In genomic region chr12:78864483-78865296, GRCh38 we compare ENCODE assay signal across 8 cellular contexts. TPM values are rescaled to one million over a fixed set of nuclear protein-coding genes. Genes with fewer than 3 reads are reported as not detected.
DNase-seq lines count a peak whose midpoint lies in the region; ATAC-seq and TF ChIP-seq lines count a peak whose summit lies in the region.

Gene SYT1, plus strand, starts transcription at chr12:78864774.

- no peaks in the 10 kb centered on the region for H3K9me3 Mint-ChIP-seq in neural progenitor cell

- peak within 1 kb of the TSS; percentile 18 for H3K27ac ChIP-seq in neural progenitor cell

- H3K4me1 Mint-ChIP-seq in neural progenitor cell: peaks cover 8% of the 10 kb centered on the region

- H3K4me3 ChIP-seq in foreskin fibroblast (ENCODE audit: low read depth in 1 of 2, low read length in 2 of 2) (peak within 1 kb of the TSS; percentile 79 to 80), neural progenitor cell (peak within 1 kb of the TSS; percentile 94)

- H3K4me1 ChIP-seq in neural progenitor cell: peaks cover 30% of the 10 kb centered on the region

- peak within 1 kb of the TSS; percentile 50 for H3K27ac Mint-ChIP-seq in neural progenitor cell

- no peaks in the 10 kb centered on the region for H3K36me3 Mint-ChIP-seq in neural progenitor cell

- TF ChIP-seq CTCF in foreskin fibroblast (IDR thresholded peaks at IDR 0.05; ENCODE audit: low read depth, low read length) (no peak), neural progenitor cell (IDR thresholded peaks at IDR 0.05) (no peak)

- H3K36me3 ChIP-seq in neural progenitor cell: no peaks in the 10 kb centered on the region

- no peaks in the 10 kb centered on the region for H3K9me3 ChIP-seq in neural progenitor cell (ENCODE audit: low read depth)

- peaks cover 20% of the 10 kb centered on the region for H4K20me1 ChIP-seq in neural progenitor cell (ENCODE audit: low read depth)

- peak within 1 kb of the TSS; percentile 90 for H3K4me2 ChIP-seq in neural progenitor cell

- no peak for TF ChIP-seq POLR2A in erythroblast (IDR thresholded peaks at IDR 0.05; ENCODE audit: low read length)

- H3K27me3 ChIP-seq in neural progenitor cell: no peaks in the 10 kb centered on the region

- peaks cover 7% of the 10 kb centered on the region for H3K27me3 Mint-ChIP-seq in neural progenitor cell (ENCODE audit: insufficient read depth, low read depth)

- peaks cover 50% of the 10 kb centered on the region for H3K79me2 ChIP-seq in neural progenitor cell (ENCODE audit: low read depth)

- ATAC-seq in GM19372 (IDR thresholded peaks at IDR 0.05; ENCODE audit: low read depth, unreplicated experiment) (peak; percentile 44), SK-N-SH treated with all-trans-retinoic acid at 6 μM for 48 hours (peak; percentile 94)

- H3F3A ChIP-seq in neural progenitor cell (ENCODE audit: low read depth): peaks cover 22% of the 10 kb centered on the region

- H3K9ac ChIP-seq in neural progenitor cell: peak within 1 kb of the TSS; percentile 48

- DNase-seq in AG08395 (ENCODE audit: low spot score): peak; percentile 84
- peak; percentile 91 for DNase-seq in LHCN-M2 (ENCODE audit: low read depth)
- peak; percentile 79 to 92 for DNase-seq in foreskin fibroblast
- DNase-seq in neural progenitor cell (ENCODE audit: low spot score): peak; percentile 94
- DNase-seq in erythroblast (lab: John Stamatoyannopoulos, UW): no peak
- no peak for DNase-seq in RKO (ENCODE audit: low spot score)

- peak within 1 kb of the TSS; percentile 96 for H3K4me3 Mint-ChIP-seq in neural progenitor cell

- peak within 1 kb of the TSS; percentile 93 for H2AFZ ChIP-seq in neural progenitor cell (replicated peaks)

TF ChIP-seq in SK-N-SH treated with all-trans-retinoic acid at 6 μM for 48 hours, 23 proteins besides CTCF, POLR2A, EP300 and RAD21:
- TF ChIP-seq CREB5 (CRISPR knock-in tag; IDR thresholded peaks at IDR 0.05; ENCODE audit: low read depth) (no peak), CSRNP3 (CRISPR knock-in tag; IDR thresholded peaks at IDR 0.05) (no peak), PPARA (CRISPR knock-in tag; IDR thresholded peaks at IDR 0.05; ENCODE audit: borderline replicate concordance) (no peak), GLIS3 (CRISPR knock-in tag; IDR thresholded peaks at IDR 0.05) (no peak), TOX (CRISPR knock-in tag; IDR thresholded peaks at IDR 0.05; ENCODE audit: borderline replicate concordance) (no peak), ZC3H10 (CRISPR knock-in tag; IDR thresholded peaks at IDR 0.05) (no peak), CSDC2 (CRISPR knock-in tag; IDR thresholded peaks at IDR 0.05) (peak; percentile 18; the same call in 1 of the 2 replicates), TSHZ2 (CRISPR knock-in tag; IDR thresholded peaks at IDR 0.05) (0 out of 2 replicates have a peak, but pooled peaks have one; percentile 23), ISL1 (CRISPR knock-in tag; IDR thresholded peaks at IDR 0.05) (no peak), ZNF565 (CRISPR knock-in tag; conservative IDR thresholded peaks at IDR 0.05; ENCODE audit: low read depth) (no peak)
TF ChIP-seq in SK-N-SH treated with all-trans-retinoic acid at 6 μM for 48 hours: peak in this region for 2.

RNA-seq across cellular contexts. Expression of gene SYT1, which starts in this region (rescaled TPM):
- total RNA-seq in LHCN-M2 (2014; rRNA removed) (31.4 and 61.0 TPM in 2 replicates), neural progenitor cell (ENCODE audit: low replicate concordance) (28.1 and 36.9 TPM in 2 replicates)
- 11.1 TPM for polyA plus RNA-seq in LHCN-M2 (2012)

Comparison
In these comparisons a context has a peak if more than half of its experiments do, and no peak if none do; other contexts are left out.
1. DNase-seq: peak in AG08395 (single experiment), LHCN-M2 (single experiment), foreskin fibroblast (2 of 2) and neural progenitor cell (single experiment); none in erythroblast (0 of 2) and RKO (single experiment).